ENCODE assay signal across 9 cellular contexts in the genomic region with DNA sequence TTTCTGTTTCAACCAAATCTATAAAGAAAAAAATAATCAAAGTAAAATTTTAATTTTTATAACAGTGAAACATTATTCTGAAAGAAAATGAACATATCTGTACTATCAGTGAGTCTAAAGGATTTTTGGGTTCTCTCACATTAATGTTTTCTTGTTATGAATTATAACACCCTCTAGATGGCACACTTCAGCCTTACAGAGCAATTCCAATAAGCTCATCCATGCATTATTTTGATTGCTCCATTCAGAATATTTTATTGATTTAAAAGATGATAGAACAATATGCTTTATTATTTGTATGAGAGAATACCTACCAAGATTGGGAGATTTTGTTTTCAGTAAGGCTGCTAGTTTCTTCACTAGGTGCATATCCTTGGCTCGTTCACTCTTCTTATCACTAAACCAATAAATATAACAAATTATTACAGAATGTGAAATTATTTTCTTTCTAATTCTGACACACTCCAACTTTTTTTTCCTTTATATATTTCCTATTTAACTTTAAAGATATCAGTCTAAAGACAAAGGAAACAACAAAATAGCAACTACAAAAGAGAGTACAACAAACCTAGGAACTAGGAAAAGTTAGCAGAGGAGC.
DNase-seq lines count a peak whose midpoint lies in the region; ATAC-seq and TF ChIP-seq lines count a peak whose summit lies in the region.
"Had no signal": no experiment of that assay in that cellular context is flagged by ENCODE, and none has a peak within 500 bp of the region (broad histone marks: within the 10 kb centered on the region; RNA-seq: fewer than 3 reads in every experiment).

No MANE protein-coding gene starts in this region.

- DNase-seq in left ventricle myocardium inferior (no peak), left ventricle myocardium superior (no peak), NCI-H1436 (lab: John Stamatoyannopoulos, UW) (peak; percentile 40), amniotic epithelial cell (ENCODE audit: low read depth) (peak; percentile 15), right lobe of liver (no peak), sciatic nerve (ENCODE audit: low spot score) (no peak)
- DNase-seq in stimulated activated naive B cell treated with anti-CD40 and anti-IgM and Interleukin-4, amounts not matched to agents 10 μg/mL and 1 μg/mL and 100 μg/mL, for 72 hours: no peak
- DNase-seq in effector CD8-positive, alpha-beta T cell (lab: John Stamatoyannopoulos, UW): no peak

- H3K9me3 ChIP-seq in left ventricle myocardium inferior (replicated peaks): no peaks in the 10 kb centered on the region
- no peaks in the 10 kb centered on the region for H3K9me3 ChIP-seq in right lobe of liver

- TF ChIP-seq POLR2A in right lobe of liver (IDR thresholded peaks at IDR 0.05): no peak

- H3K4me3 Mint-ChIP-seq in stimulated activated naive B cell treated with anti-CD40 and anti-IgM and Interleukin-4, amounts not matched to agents 10 μg/mL and 1 μg/mL and 100 μg/mL, for 72 hours: no peak overlapping the region
- H3K4me3 Mint-ChIP-seq: activated naive CD4-positive, alpha-beta T cell treated with anti-CD3 and anti-CD28 coated beads, Interleukin-2, amount 50 U/mL, for 24 hours had no signal

- TF ChIP-seq CTCF in left ventricle myocardium inferior (IDR thresholded peaks at IDR 0.05; ENCODE audit: borderline replicate concordance): peak; percentile 55
- TF ChIP-seq CTCF in right lobe of liver (IDR thresholded peaks at IDR 0.05): peak; percentile 6 to 58 (median 56)

- H3K4me3 ChIP-seq in left ventricle myocardium inferior (no peak overlapping the region), right lobe of liver (no peak overlapping the region)

- H3K36me3 ChIP-seq in left ventricle myocardium inferior (peaks cover 76% of the 10 kb centered on the region), right lobe of liver (peaks cover 3 to 63% (median 17%) of the 10 kb centered on the region in 4 donors)

- no peaks in the 10 kb centered on the region for H3K4me1 Mint-ChIP-seq in stimulated activated naive B cell treated with anti-CD40 and anti-IgM and Interleukin-4, amounts not matched to agents 10 μg/mL and 1 μg/mL and 100 μg/mL, for 72 hours
- H3K4me1 Mint-ChIP-seq: activated naive CD4-positive, alpha-beta T cell treated with anti-CD3 and anti-CD28 coated beads, Interleukin-2, amount 50 U/mL, for 24 hours had no signal

- no peak overlapping the region for H3K27ac Mint-ChIP-seq in stimulated activated naive B cell treated with anti-CD40 and anti-IgM and Interleukin-4, amounts not matched to agents 10 μg/mL and 1 μg/mL and 100 μg/mL, for 72 hours
- H3K27ac Mint-ChIP-seq: activated naive CD4-positive, alpha-beta T cell treated with anti-CD3 and anti-CD28 coated beads, Interleukin-2, amount 50 U/mL, for 24 hours had no signal

- WGBS in right lobe of liver (ENCODE audit: insufficient coverage, low coverage, low lambda C conversion rate, missing lambda C conversion rate): 100% methylated on average over 1 of the region's 1 CpG

- H3K4me1 ChIP-seq in left ventricle myocardium inferior: no peaks in the 10 kb centered on the region
- H3K4me1 ChIP-seq in right lobe of liver: no peaks in the 10 kb centered on the region

- ATAC-seq in left ventricle myocardium superior: no peak
- ATAC-seq in right lobe of liver: peak in 3 of 4 donors; percentile 47 to 53 (median 48)
- no peak for ATAC-seq in sciatic nerve
- ATAC-seq in stimulated activated naive B cell treated with anti-CD40 and anti-IgM and Interleukin-4, amounts not matched to agents 10 μg/mL and 1 μg/mL and 100 μg/mL, for 72 hours (replicated peaks): no peak

- H3K27me3 Mint-ChIP-seq in stimulated activated naive B cell treated with anti-CD40 and anti-IgM and Interleukin-4, amounts not matched to agents 10 μg/mL and 1 μg/mL and 100 μg/mL, for 72 hours: no peaks in the 10 kb centered on the region
- H3K27me3 Mint-ChIP-seq: activated naive CD4-positive, alpha-beta T cell treated with anti-CD3 and anti-CD28 coated beads, Interleukin-2, amount 50 U/mL, for 24 hours had no signal

- no peaks in the 10 kb centered on the region for H3K9me3 Mint-ChIP-seq in stimulated activated naive B cell treated with anti-CD40 and anti-IgM and Interleukin-4, amounts not matched to agents 10 μg/mL and 1 μg/mL and 100 μg/mL, for 72 hours
- H3K9me3 Mint-ChIP-seq: activated naive CD4-positive, alpha-beta T cell treated with anti-CD3 and anti-CD28 coated beads, Interleukin-2, amount 50 U/mL, for 24 hours had no signal

- H3K27me3 ChIP-seq in left ventricle myocardium inferior (ENCODE audit: low read depth): no peaks in the 10 kb centered on the region
- no peaks in the 10 kb centered on the region for H3K27me3 ChIP-seq in right lobe of liver

- intact Hi-C loops in left ventricle myocardium inferior (cut with micrococcal nuclease) (no loop called here), left ventricle myocardium superior (cut with micrococcal nuclease) (no loop called here), right lobe of liver (cut with DNase I) (no loop called here), sciatic nerve (cut with DNase I) (no loop called here)

- peaks cover 27 to 37% of the 10 kb centered on the region in 2 donors for H3K36me3 Mint-ChIP-seq in stimulated activated naive B cell treated with anti-CD40 and anti-IgM and Interleukin-4, amounts not matched to agents 10 μg/mL and 1 μg/mL and 100 μg/mL, for 72 hours

- H3K27ac ChIP-seq in left ventricle myocardium inferior (replicated peaks): no peak overlapping the region
- H3K27ac ChIP-seq in right lobe of liver: no peak overlapping the region

Comparison
In these comparisons a context has a peak if more than half of its experiments do, and no peak if none do; other contexts are left out.
1. DNase-seq: peak in NCI-H1436 (single experiment) and amniotic epithelial cell (single experiment); none in left ventricle myocardium inferior (single experiment), left ventricle myocardium superior (single experiment), right lobe of liver (0 of 3), sciatic nerve (single experiment), stimulated activated naive B cell treated with anti-CD40 and anti-IgM and Interleukin-4, amounts not matched to agents 10 μg/mL and 1 μg/mL and 100 μg/mL, for 72 hours (single experiment) and effector CD8-positive, alpha-beta T cell (single experiment).
2. ATAC-seq: peak in right lobe of liver (3 of 4); none in left ventricle myocardium superior (single experiment), sciatic nerve (single experiment) and stimulated activated naive B cell treated with anti-CD40 and anti-IgM and Interleukin-4, amounts not matched to agents 10 μg/mL and 1 μg/mL and 100 μg/mL, for 72 hours (0 of 2).